In the genomic region with DNA sequence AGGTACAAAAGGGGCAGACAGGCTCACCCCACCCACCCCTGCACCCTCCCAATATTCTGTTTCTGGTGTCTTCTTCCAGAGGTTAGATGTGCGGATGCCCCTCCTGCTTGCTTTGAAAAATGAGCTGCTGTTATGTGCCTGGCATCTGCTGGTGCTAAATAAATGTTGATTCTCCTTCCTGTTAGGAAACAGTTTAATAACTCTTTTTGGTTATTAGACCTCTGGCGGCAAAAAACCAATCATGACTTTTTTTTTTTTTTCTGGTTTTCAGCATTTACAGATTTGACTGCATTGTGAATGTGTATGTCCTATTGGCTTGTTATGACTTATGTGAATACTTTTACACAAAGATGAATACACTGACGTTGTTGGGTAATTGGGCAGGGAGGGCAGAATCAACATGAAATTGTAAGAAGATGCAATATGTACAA, we compare ENCODE assay signal across 8 cellular contexts. TPM values are rescaled to one million over a fixed set of nuclear protein-coding genes. Genes with fewer than 3 reads are reported as not detected.
DNase-seq lines count a peak whose midpoint lies in the region; ATAC-seq and TF ChIP-seq lines count a peak whose summit lies in the region.

No MANE protein-coding gene starts in this region.

- TF ChIP-seq CTCF in CD8-positive, alpha-beta T cell (IDR thresholded peaks at IDR 0.05), result no peak
- TF ChIP-seq CTCF in Loucy (conservative IDR thresholded peaks at IDR 0.05; ENCODE audit: low read length) (no peak), MCF 10A (IDR thresholded peaks at IDR 0.05; ENCODE audit: unreplicated experiment) (no peak)

- no peaks in the 10 kb centered on the region for H3K27me3 Mint-ChIP-seq in CD8-positive, alpha-beta T cell (ENCODE audit: low read depth)
- H3K27me3 Mint-ChIP-seq in MCF 10A (ENCODE audit: insufficient read depth, unreplicated experiment), result no peaks in the 10 kb centered on the region

- H3K56ac ChIP-seq in mesendoderm (ENCODE audit: low read length), result peak overlapping the region; percentile 89

- no peaks in the 10 kb centered on the region for H3F3A ChIP-seq in Loucy (ENCODE audit: low read depth)

- H3K18ac ChIP-seq in mesendoderm (ENCODE audit: low read length), result no peak overlapping the region

- H3K4me1 ChIP-seq in CD8-positive, alpha-beta T cell (ENCODE audit: insufficient read depth, low read length), result peaks cover 21% of the 10 kb centered on the region
- H3K4me1 ChIP-seq in Loucy (ENCODE audit: insufficient read depth, low read length, poor library complexity, severe bottlenecking) (peaks cover 40% of the 10 kb centered on the region), mesendoderm (ENCODE audit: control insufficient read depth, low read depth, low read length) (peaks cover 5% of the 10 kb centered on the region)

- peak overlapping the region; percentile 93 for H3K4me3 Mint-ChIP-seq in CD8-positive, alpha-beta T cell
- H3K4me3 Mint-ChIP-seq in MCF 10A (ENCODE audit: unreplicated experiment), result peak overlapping the region; percentile 72

- peak in 2 of 7 experiments; percentile 15 to 35 for DNase-seq in CD8-positive, alpha-beta T cell
- DNase-seq in MCF 10A (ENCODE audit: unreplicated experiment), result peak; percentile 57
- no peak for DNase-seq in mesendoderm
- DNase-seq in cerebellar nuclear complex (lab: John Stamatoyannopoulos, UW), result no peak
- DNase-seq in epidermal melanocyte (ENCODE audit: insufficient read length, low spot score), result no peak
- no peak for DNase-seq in stimulated activated CD4-positive, alpha-beta T cell treated with anti-CD3 and anti-CD28 coated beads, Interleukin-4, amount 100 ng/mL, for 4 hours
- no peak for DNase-seq in NCI-H2171 treated with DMSO at 0.1 percent for 48 hours (lab: John Stamatoyannopoulos, UW)

- peaks cover 31% of the 10 kb centered on the region for H4K20me1 ChIP-seq in Loucy (ENCODE audit: insufficient read depth, low read length, poor library complexity, severe bottlenecking)

- no peak for ATAC-seq in CD8-positive, alpha-beta T cell

- CTCF ChIA-PET in CD8-positive, alpha-beta T cell (lab: Charles Lee), result interaction anchor here (1.0 to 2.0 kb wide), 4 partner anchors 17 to 144 kb away, joined by 3 to 14 read pairs (median 4); no protein-coding TSS in a partner anchor
- CTCF ChIA-PET in MCF 10A (lab: Yijun Ruan, JAX), result interaction anchor here (1.0 to 2.0 kb wide), 5 partner anchors 12 to 143 kb away, joined by 3 to 8 read pairs (median 3); no protein-coding TSS in a partner anchor

- no peaks in the 10 kb centered on the region for H3K9me3 Mint-ChIP-seq in CD8-positive, alpha-beta T cell
- no peaks in the 10 kb centered on the region for H3K9me3 Mint-ChIP-seq in MCF 10A (ENCODE audit: unreplicated experiment)

- peaks cover 55% of the 10 kb centered on the region for H3K4me1 Mint-ChIP-seq in CD8-positive, alpha-beta T cell (ENCODE audit: low read depth)
- H3K4me1 Mint-ChIP-seq in MCF 10A (ENCODE audit: insufficient read depth, unreplicated experiment), result peaks cover 36% of the 10 kb centered on the region

- no peak overlapping the region for H2BK15ac ChIP-seq in mesendoderm (replicated peaks; ENCODE audit: low read depth)

- H3K9me2 ChIP-seq in Loucy (replicated peaks; ENCODE audit: low read depth, low read length), result no peaks in the 10 kb centered on the region

- peak overlapping the region; percentile 95 for H3K27ac Mint-ChIP-seq in CD8-positive, alpha-beta T cell
- peak overlapping the region; percentile 80 for H3K27ac Mint-ChIP-seq in MCF 10A (ENCODE audit: low read depth, unreplicated experiment)

- POLR2A ChIA-PET in CD8-positive, alpha-beta T cell (lab: Charles Lee), result interaction anchor here (0.6 kb wide), 1 partner anchor 15 kb away, joined by 3 read pairs; no protein-coding TSS in a partner anchor
- POLR2A ChIA-PET in MCF 10A (lab: Yijun Ruan, JAX), result interaction anchor here (0.5 to 7.7 kb wide), 19 partner anchors 8 to 876 kb away, joined by 3 to 51 read pairs (median 5); a partner anchor contains a TSS

- no peak overlapping the region for H4K8ac ChIP-seq in mesendoderm (ENCODE audit: low read depth, low read length)

- peak overlapping the region; percentile 78 for H3K9ac ChIP-seq in Loucy (ENCODE audit: low read depth, low read length, poor library complexity, severe bottlenecking)
- H3K9ac ChIP-seq in mesendoderm (ENCODE audit: low read length), result no peak overlapping the region

- H3K36me3 Mint-ChIP-seq in CD8-positive, alpha-beta T cell, result peaks cover 8% of the 10 kb centered on the region
- H3K36me3 Mint-ChIP-seq in MCF 10A (ENCODE audit: insufficient read depth, unreplicated experiment), result peaks cover 23% of the 10 kb centered on the region

- peak overlapping the region; percentile 87 for H3K4me2 ChIP-seq in Loucy (ENCODE audit: low read depth, low read length, poor library complexity, severe bottlenecking)
- H3K4me2 ChIP-seq in mesendoderm (ENCODE audit: low read length), result peak overlapping the region; percentile 70

- H3K27me3 ChIP-seq in CD8-positive, alpha-beta T cell (ENCODE audit: insufficient read depth, low read length), result no peaks in the 10 kb centered on the region
- H3K27me3 ChIP-seq in Loucy (ENCODE audit: insufficient read depth, low read length, poor library complexity, severe bottlenecking), result no peaks in the 10 kb centered on the region
- H3K27me3 ChIP-seq in mesendoderm (ENCODE audit: insufficient read depth, low read length, poor library complexity), result no peaks in the 10 kb centered on the region

- no TSS peak for BruUV-seq in MCF 10A (replicated peaks; lab: Mats Ljungman, UMichigan)

- H3K79me2 ChIP-seq in Loucy (ENCODE audit: insufficient read depth, low read length) (peaks cover 47% of the 10 kb centered on the region), mesendoderm (ENCODE audit: control insufficient read depth, insufficient read depth, low read length) (peaks cover 1% of the 10 kb centered on the region)

- H3K4ac ChIP-seq in mesendoderm (ENCODE audit: low read depth, low read length), result no peak overlapping the region

- no peak overlapping the region for H2BK120ac ChIP-seq in mesendoderm (ENCODE audit: low read depth, low read length)

- peak overlapping the region; percentile 34 for H3K4me3 ChIP-seq in CD8-positive, alpha-beta T cell (ENCODE audit: low read depth, low read length)
- H3K4me3 ChIP-seq in Loucy (ENCODE audit: low read length, poor library complexity, severe bottlenecking) (peak overlapping the region; percentile 76), mesendoderm (ENCODE audit: low read length) (peak overlapping the region; percentile 69)

- H3K27ac ChIP-seq in CD8-positive, alpha-beta T cell (ENCODE audit: low read depth, low read length), result no peak overlapping the region
- no peak overlapping the region for H3K27ac ChIP-seq in mesendoderm (ENCODE audit: low read depth, low read length)

- no peaks in the 10 kb centered on the region for H3K36me3 ChIP-seq in CD8-positive, alpha-beta T cell (ENCODE audit: insufficient read depth, low read length)
- H3K36me3 ChIP-seq in Loucy (ENCODE audit: insufficient read depth, low read length), result no peaks in the 10 kb centered on the region
- no peaks in the 10 kb centered on the region for H3K36me3 ChIP-seq in mesendoderm (ENCODE audit: control insufficient read depth, insufficient read depth, low read length)

- no CpG with 5 or more reads among the region's 3 CpGs for WGBS in mesendoderm (ENCODE audit: extremely low coverage, insufficient coverage, low lambda C conversion rate)

- H2AK5ac ChIP-seq in mesendoderm (ENCODE audit: low read length), result no peak overlapping the region

- no peaks in the 10 kb centered on the region for H3K79me1 ChIP-seq in mesendoderm (ENCODE audit: low read length)

- H3K9me3 ChIP-seq in CD8-positive, alpha-beta T cell (ENCODE audit: low read length), result no peaks in the 10 kb centered on the region
- H3K9me3 ChIP-seq in Loucy (ENCODE audit: insufficient read depth, low read depth, low read length), result no peaks in the 10 kb centered on the region

- intact Hi-C loops in CD8-positive, alpha-beta T cell (cut with DNase I, micrococcal nuclease), result loop anchor here (2.0 to 10.0 kb wide), 8 partner anchors 49 to 411 kb away; a partner anchor contains a TSS
- intact Hi-C loops in MCF 10A (cut with micrococcal nuclease), result loop anchor here (2.0 to 10.0 kb wide), 5 partner anchors 41 to 291 kb away; no protein-coding TSS in a partner anchor

- H4K5ac ChIP-seq in mesendoderm (ENCODE audit: low read length), result no peak overlapping the region

- H2BK5ac ChIP-seq in mesendoderm (ENCODE audit: low read length), result no peak overlapping the region

- peak overlapping the region; percentile 57; the same call in 1 of the 2 replicates for H2AFZ ChIP-seq in Loucy (ENCODE audit: low read length)

- H3K23ac ChIP-seq in mesendoderm (ENCODE audit: low read length), result no peak overlapping the region

RNA-seq across cellular contexts. Expression of a gene that starts 13.6 kb away (rescaled TPM):
- 1 to 10 TPM; 8.4 to 9.4 TPM for total RNA-seq in CD8-positive, alpha-beta T cell
- total RNA-seq in MCF 10A (2022), result 5.3 and 7.0 TPM in 2 replicates
- polyA plus RNA-seq in mesendoderm (2013, experiment 1 of 2), result not detected
- polyA plus RNA-seq in mesendoderm (2013, experiment 2 of 2), result not detected

RNA-seq across cellular contexts. Expression of a gene that starts 16.2 kb away (rescaled TPM):
- total RNA-seq in CD8-positive, alpha-beta T cell, result 10 to 100 TPM; 11.8 to 13.2 TPM
- total RNA-seq in MCF 10A (2022), result 59.2 and 67.7 TPM in 2 replicates
- polyA plus RNA-seq in mesendoderm (2013, experiment 1 of 2), result 9.7 TPM
- 9.5 TPM for polyA plus RNA-seq in mesendoderm (2013, experiment 2 of 2)
